In the genomic region with DNA sequence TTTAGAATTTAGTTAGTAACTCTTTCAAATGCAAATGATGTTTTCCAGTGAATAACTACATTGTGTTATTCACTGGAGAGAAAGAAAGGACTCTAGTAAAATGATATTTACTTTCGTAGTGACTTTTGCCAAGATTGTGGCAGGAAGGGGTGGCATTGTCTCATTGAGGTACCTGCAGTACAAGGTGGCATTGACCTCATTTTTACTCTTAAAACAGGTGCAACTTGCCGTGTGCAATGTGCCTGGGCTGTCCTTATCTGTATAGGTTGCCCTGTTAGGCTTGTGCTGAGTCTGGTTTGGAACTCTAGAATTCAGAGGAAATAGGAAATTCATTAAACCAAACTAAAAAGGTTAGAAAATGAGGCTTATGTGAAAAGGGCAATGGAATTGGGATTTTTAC, we compare ENCODE assay signal across 2 cellular contexts.
DNase-seq lines count a peak whose midpoint lies in the region; ATAC-seq and TF ChIP-seq lines count a peak whose summit lies in the region.
"Not testable (repeated sequence)": the region's sequence is repeated elsewhere in the genome, so short reads cannot be mapped to it uniquely, and the experiment has no call there.

No MANE protein-coding gene starts in this region.

- ATAC-seq in left lobe of liver: peak; percentile 80
- peak; percentile 30 to 73 (median 52) for ATAC-seq in right lobe of liver

- not testable (repeated sequence) for TF ChIP-seq POLR2A in right lobe of liver (IDR thresholded peaks at IDR 0.05)

- intact Hi-C loops in right lobe of liver (cut with DNase I): not testable (repeated sequence)

- not testable (repeated sequence) for H3K9me3 ChIP-seq in right lobe of liver

- H3K27me3 ChIP-seq in right lobe of liver: not testable (repeated sequence)

- not testable (repeated sequence) for H3K36me3 ChIP-seq in right lobe of liver

- TF ChIP-seq CTCF in right lobe of liver (IDR thresholded peaks at IDR 0.05): not testable (repeated sequence)

- no CpG with 5 or more reads among the region's 2 CpGs for WGBS in right lobe of liver (ENCODE audit: insufficient coverage, low coverage, low lambda C conversion rate, missing lambda C conversion rate)

- H3K27ac ChIP-seq in right lobe of liver: not testable (repeated sequence)

- not testable (repeated sequence) for DNase-seq in left lobe of liver (ENCODE audit: low spot score); right lobe of liver

- H3K4me3 ChIP-seq in right lobe of liver: not testable (repeated sequence)

- not testable (repeated sequence) for H3K4me1 ChIP-seq in right lobe of liver
